In the genomic region with DNA sequence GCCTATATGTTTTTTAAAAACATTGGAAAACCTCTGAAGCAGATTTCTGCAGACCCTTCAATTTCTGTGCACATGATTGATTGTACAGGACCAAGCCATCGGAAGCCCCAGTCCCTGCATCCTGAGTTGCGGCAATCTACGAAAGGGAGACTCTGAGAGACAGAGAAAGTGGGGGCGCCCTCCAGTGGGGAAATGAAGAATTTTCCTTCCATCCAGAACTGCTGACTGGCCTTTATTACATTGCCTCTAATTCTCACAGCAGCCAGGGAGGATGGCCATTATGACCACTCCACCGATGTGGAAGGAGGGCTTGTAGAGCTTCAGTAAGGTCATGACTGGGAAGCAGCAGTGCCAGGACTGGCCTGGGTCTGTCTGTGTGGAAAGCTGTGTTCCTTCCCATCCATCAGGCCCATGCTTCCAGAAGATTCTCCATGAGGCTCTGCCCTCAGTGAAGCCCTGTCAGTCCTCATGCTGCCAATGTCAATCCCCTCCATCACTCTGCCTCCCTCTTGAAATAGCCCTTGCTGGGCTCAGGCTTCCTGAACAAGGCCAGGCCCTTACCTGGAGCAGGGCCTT, we compare ENCODE assay signal across 8 cellular contexts. TPM values are rescaled to one million over a fixed set of nuclear protein-coding genes. Genes with fewer than 3 reads are reported as not detected.
A peak's percentile ranks its signal among the peaks of the same experiment; 100 is the strongest.
DNase-seq lines count a peak whose midpoint lies in the region; ATAC-seq, FAIRE-seq and TF ChIP-seq lines count a peak whose summit lies in the region.

No MANE protein-coding gene starts in this region.

- H3K27ac Mint-ChIP-seq in activated T-helper 1 cell treated with anti-CD3 and anti-CD28 coated beads, Interleukin-12 subunit alpha, Interleukin-12 subunit beta, Interleukin-2, Interleukin-4 antibody, amounts not matched to agents 30 ng/mL and 10 ng/mL and 1 ng/mL, durations not matched to agents 14 hours and 24 hours and 36 hours: no peak overlapping the region
- H3K27ac Mint-ChIP-seq in osteocyte (ENCODE audit: unreplicated experiment): no peak overlapping the region

- FAIRE-seq in RCC 7860 (lab: Jason Lieb, UNC) (no peak), urothelium cell line (lab: Jason Lieb, UNC) (no peak)

- peak; percentile 82 for TF ChIP-seq CTCF in GM12864 (IDR thresholded peaks at IDR 0.05; ENCODE audit: low read depth, low read length, missing control alignments)
- TF ChIP-seq CTCF in fibroblast of villous mesenchyme (IDR thresholded peaks at IDR 0.05; ENCODE audit: insufficient read depth, low read depth, low read length): peak; percentile 82
- peak; percentile 59 for TF ChIP-seq CTCF in osteocyte (IDR thresholded peaks at IDR 0.05)

- DNase-seq in GM12864 (ENCODE audit: low read depth) (no peak), HuH-7 (ENCODE audit: low spot score) (peak; percentile 76), RCC 7860 (ENCODE audit: low spot score) (peak; percentile 22), fibroblast of villous mesenchyme (ENCODE audit: low read depth) (peak; percentile 65), osteocyte (ENCODE audit: extremely low spot score, unreplicated experiment) (no peak), urothelium cell line (ENCODE audit: low spot score) (peak; percentile 54)
- peak; percentile 30 for DNase-seq in activated T-helper 1 cell treated with anti-CD3 and anti-CD28 coated beads, Interleukin-12 subunit alpha, Interleukin-12 subunit beta, Interleukin-2, Interleukin-4 antibody, amounts not matched to agents 30 ng/mL and 10 ng/mL and 1 ng/mL, durations not matched to agents 14 hours and 24 hours and 36 hours (ENCODE audit: low spot score)

- no peaks in the 10 kb centered on the region for H3K4me1 Mint-ChIP-seq in activated T-helper 1 cell treated with anti-CD3 and anti-CD28 coated beads, Interleukin-12 subunit alpha, Interleukin-12 subunit beta, Interleukin-2, Interleukin-4 antibody, amounts not matched to agents 30 ng/mL and 10 ng/mL and 1 ng/mL, durations not matched to agents 14 hours and 24 hours and 36 hours (ENCODE audit: low read depth)
- H3K4me1 Mint-ChIP-seq in osteocyte (ENCODE audit: unreplicated experiment): peaks cover 3% of the 10 kb centered on the region

- no peak overlapping the region for H3K4me3 Mint-ChIP-seq in activated T-helper 1 cell treated with anti-CD3 and anti-CD28 coated beads, Interleukin-12 subunit alpha, Interleukin-12 subunit beta, Interleukin-2, Interleukin-4 antibody, amounts not matched to agents 30 ng/mL and 10 ng/mL and 1 ng/mL, durations not matched to agents 14 hours and 24 hours and 36 hours
- no peak overlapping the region for H3K4me3 Mint-ChIP-seq in osteocyte (ENCODE audit: unreplicated experiment)

- intact Hi-C loops in activated T-helper 1 cell treated with anti-CD3 and anti-CD28 coated beads, Interleukin-12 subunit alpha, Interleukin-12 subunit beta, Interleukin-2, Interleukin-4 antibody, amounts not matched to agents 30 ng/mL and 10 ng/mL and 1 ng/mL, durations not matched to agents 14 hours and 24 hours and 36 hours (cut with micrococcal nuclease): loop anchor here (1.0 to 2.0 kb wide), 2 partner anchors 192 to 294 kb away; partner anchors contain the start of gene NHEJ1

- H3K4me3 ChIP-seq in GM12864 (ENCODE audit: low read depth, low read length) (no peak overlapping the region), fibroblast of villous mesenchyme (ENCODE audit: low read depth, low read length) (no peak overlapping the region)

- H3K27me3 Mint-ChIP-seq in activated T-helper 1 cell treated with anti-CD3 and anti-CD28 coated beads, Interleukin-12 subunit alpha, Interleukin-12 subunit beta, Interleukin-2, Interleukin-4 antibody, amounts not matched to agents 30 ng/mL and 10 ng/mL and 1 ng/mL, durations not matched to agents 14 hours and 24 hours and 36 hours (ENCODE audit: insufficient read depth): peaks cover 37% of the 10 kb centered on the region
- peaks cover 38% of the 10 kb centered on the region for H3K27me3 Mint-ChIP-seq in osteocyte (ENCODE audit: unreplicated experiment)

- no peaks in the 10 kb centered on the region for H3K36me3 Mint-ChIP-seq in activated T-helper 1 cell treated with anti-CD3 and anti-CD28 coated beads, Interleukin-12 subunit alpha, Interleukin-12 subunit beta, Interleukin-2, Interleukin-4 antibody, amounts not matched to agents 30 ng/mL and 10 ng/mL and 1 ng/mL, durations not matched to agents 14 hours and 24 hours and 36 hours (ENCODE audit: low read depth)
- no peaks in the 10 kb centered on the region for H3K36me3 Mint-ChIP-seq in osteocyte (ENCODE audit: unreplicated experiment)

- no peaks in the 10 kb centered on the region for H3K9me3 Mint-ChIP-seq in activated T-helper 1 cell treated with anti-CD3 and anti-CD28 coated beads, Interleukin-12 subunit alpha, Interleukin-12 subunit beta, Interleukin-2, Interleukin-4 antibody, amounts not matched to agents 30 ng/mL and 10 ng/mL and 1 ng/mL, durations not matched to agents 14 hours and 24 hours and 36 hours
- H3K9me3 Mint-ChIP-seq in osteocyte (ENCODE audit: unreplicated experiment): no peaks in the 10 kb centered on the region

- ATAC-seq in HG02973 (IDR thresholded peaks at IDR 0.05; ENCODE audit: unreplicated experiment): no peak

RNA-seq across cellular contexts. Expression of gene RESP18, which starts 20.0 kb away (rescaled TPM):
- total RNA-seq in activated T-helper 1 cell treated with anti-CD3 and anti-CD28 coated beads, Interleukin-12 subunit alpha, Interleukin-12 subunit beta, Interleukin-2, Interleukin-4 antibody, amounts not matched to agents 30 ng/mL and 10 ng/mL and 1 ng/mL, durations not matched to agents 14 hours and 24 hours and 36 hours: not detected in 2 replicates
- not detected in 2 replicates for total RNA-seq in fibroblast of villous mesenchyme
- total RNA-seq in osteocyte: not detected in 2 replicates

RNA-seq across cellular contexts. Expression of gene DNPEP, which starts 35.2 kb away (rescaled TPM):
- 124 and 128 TPM in 2 replicates for total RNA-seq in activated T-helper 1 cell treated with anti-CD3 and anti-CD28 coated beads, Interleukin-12 subunit alpha, Interleukin-12 subunit beta, Interleukin-2, Interleukin-4 antibody, amounts not matched to agents 30 ng/mL and 10 ng/mL and 1 ng/mL, durations not matched to agents 14 hours and 24 hours and 36 hours
- total RNA-seq in fibroblast of villous mesenchyme (64.8 and 65.7 TPM in 2 replicates), osteocyte (58.1 and 73.2 TPM in 2 replicates)

RNA-seq across cellular contexts. Expression of gene PTPRN, which starts 43.3 kb away (rescaled TPM):
- 0.23 TPM in 1 of 2 replicates, not detected in the other for total RNA-seq in activated T-helper 1 cell treated with anti-CD3 and anti-CD28 coated beads, Interleukin-12 subunit alpha, Interleukin-12 subunit beta, Interleukin-2, Interleukin-4 antibody, amounts not matched to agents 30 ng/mL and 10 ng/mL and 1 ng/mL, durations not matched to agents 14 hours and 24 hours and 36 hours
- total RNA-seq in fibroblast of villous mesenchyme: 0.86 and 0.97 TPM in 2 replicates
- total RNA-seq in osteocyte: 0.24 TPM in 1 of 2 replicates, not detected in the other

Comparison
In these comparisons a context has a peak if more than half of its experiments do, and no peak if none do; other contexts are left out.
1. DNase-seq: peak in HuH-7 (single experiment), RCC 7860 (single experiment), activated T-helper 1 cell treated with anti-CD3 and anti-CD28 coated beads, Interleukin-12 subunit alpha, Interleukin-12 subunit beta, Interleukin-2, Interleukin-4 antibody, amounts not matched to agents 30 ng/mL and 10 ng/mL and 1 ng/mL, durations not matched to agents 14 hours and 24 hours and 36 hours (single experiment), fibroblast of villous mesenchyme (single experiment) and urothelium cell line (single experiment); none in GM12864 (single experiment) and osteocyte (single experiment).
2. Peak in every context shown above with its lines, with median percentiles within 50 percentile points of each other: CTCF ChIP-seq.